13 cellular contexts compared by ENCODE assay signal in the genomic region with DNA sequence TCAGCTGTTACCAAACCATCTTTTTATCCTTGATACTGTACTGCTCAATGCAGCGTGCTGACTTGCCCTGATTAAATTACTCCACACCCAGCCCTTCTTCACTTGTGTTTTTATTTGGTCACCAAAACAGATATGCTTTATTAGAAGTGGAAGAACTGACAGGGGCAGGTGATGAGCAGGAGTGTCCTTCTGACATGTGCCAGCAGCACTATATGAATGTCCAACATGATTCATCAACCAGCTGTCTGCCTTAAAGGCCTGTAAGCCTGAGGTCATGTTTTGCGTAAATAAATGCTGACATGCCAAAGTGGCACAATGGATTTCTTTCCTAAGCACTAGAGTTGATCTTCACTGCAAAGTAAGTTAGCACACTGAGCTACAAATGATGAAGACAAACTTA. TPM values are rescaled to one million over a fixed set of nuclear protein-coding genes. Genes with fewer than 3 reads are reported as not detected.
DNase-seq lines count a peak whose midpoint lies in the region; ATAC-seq, FAIRE-seq and TF ChIP-seq lines count a peak whose summit lies in the region.
"Had no signal": no experiment of that assay in that cellular context is flagged by ENCODE, and none has a peak within 500 bp of the region (broad histone marks: within the 10 kb centered on the region; RNA-seq: fewer than 3 reads in every experiment).

No MANE protein-coding gene starts in this region.

- H3K27me3 ChIP-seq in bronchial epithelial cell (ENCODE audit: control insufficient read depth, insufficient read depth, low read length) (no peaks in the 10 kb centered on the region), mesenchymal stem cell (ENCODE audit: control insufficient read depth in 1 of 2, insufficient read depth in 1 of 2, low read length in 2 of 2) (peaks cover 0 to 5% of the 10 kb centered on the region in 2 experiments), A673 (replicated peaks; ENCODE audit: insufficient read depth, low read depth, low read length, poor library complexity) (no peaks in the 10 kb centered on the region)

- WGBS in mesenchymal stem cell = 20% methylated on average over 1 of the region's 2 CpGs

- no peak overlapping the region for H4K91ac ChIP-seq in mesenchymal stem cell (ENCODE audit: low read length)

- no peak for TF ChIP-seq CTCF in bronchial epithelial cell (IDR thresholded peaks at IDR 0.05; ENCODE audit: insufficient read depth, low read length, severe bottlenecking)
- TF ChIP-seq CTCF in A673 (conservative IDR thresholded peaks at IDR 0.05; ENCODE audit: low read depth, low read length) = no peak

- no peak overlapping the region for H3K18ac ChIP-seq in mesenchymal stem cell (ENCODE audit: low read depth in 1 of 2, low read length in 2 of 2)

- H3K23ac ChIP-seq in mesenchymal stem cell (ENCODE audit: low read length in 2 of 2) = no peak overlapping the region

- H2BK15ac ChIP-seq in mesenchymal stem cell (ENCODE audit: low read depth, poor library complexity, severe bottlenecking) = no peak overlapping the region

- POLR2A ChIA-PET in A673 (lab: Charles Lee; ENCODE audit: low non-redundant PET) = no interaction called here

- H3K4me1 ChIP-seq in mesenchymal stem cell (ENCODE audit: control insufficient read depth, insufficient read depth, low read depth, low read length) = no peaks in the 10 kb centered on the region
- no peaks in the 10 kb centered on the region for H3K4me1 ChIP-seq in A673 (ENCODE audit: insufficient read depth, low read length, poor library complexity, severe bottlenecking)

- H3K36me3 ChIP-seq in bronchial epithelial cell (ENCODE audit: control insufficient read depth, insufficient read depth, low read length) = no peaks in the 10 kb centered on the region
- H3K36me3 ChIP-seq in mesenchymal stem cell (ENCODE audit: control insufficient read depth in 1 of 2, insufficient read depth in 2 of 2, low read depth in 1 of 2, low read length in 2 of 2) = peaks cover 0 to 3% of the 10 kb centered on the region in 2 experiments
- H3K36me3 ChIP-seq in A673 (ENCODE audit: insufficient read depth, low read length, poor library complexity, severe bottlenecking) = no peaks in the 10 kb centered on the region

- DNase-seq in EL = peak; percentile 61
- peak; percentile 62 for DNase-seq in NCI-H2196 (lab: John Stamatoyannopoulos, UW; ENCODE audit: unreplicated experiment)
- peak; percentile 78 for DNase-seq in bronchial epithelial cell (ENCODE audit: low read depth)
- peak; percentile 80 for DNase-seq in mesenchymal stem cell
- DNase-seq in CD1c-positive myeloid dendritic cell (ENCODE audit: extremely low spot score) = no peak
- no peak for DNase-seq in A673 (ENCODE audit: low spot score)
- DNase-seq: activated CD4-positive, CD25-positive, alpha-beta regulatory T cell; natural killer cell had no signal

- H2AK5ac ChIP-seq in mesenchymal stem cell (ENCODE audit: low read length, severe bottlenecking) = no peak overlapping the region

- CTCF ChIA-PET in A673 (lab: Charles Lee) = no interaction called here

- no peak overlapping the region for H3K27ac ChIP-seq in mesenchymal stem cell (ENCODE audit: low read length, poor library complexity, severe bottlenecking)
- no peak overlapping the region for H3K27ac ChIP-seq in A673 (ENCODE audit: low read depth, low read length, poor library complexity, severe bottlenecking)
- H3K27ac ChIP-seq: KMS-11 had no signal

- intact Hi-C loops in A673 (cut with micrococcal nuclease; ENCODE audit: unreplicated experiment) = no loop called here

- H4K8ac ChIP-seq in mesenchymal stem cell (ENCODE audit: low read length) = no peak overlapping the region

- H3K4me2 ChIP-seq in mesenchymal stem cell (ENCODE audit: low read length, poor library complexity, severe bottlenecking) = no peak overlapping the region
- H3K4me2 ChIP-seq: KMS-11 had no signal

- H2BK5ac ChIP-seq in mesenchymal stem cell (ENCODE audit: low read depth, low read length, poor library complexity, severe bottlenecking) = no peak overlapping the region

- no peaks in the 10 kb centered on the region for H3K79me1 ChIP-seq in mesenchymal stem cell (replicated peaks; ENCODE audit: low read length, poor library complexity, severe bottlenecking)

- no peak overlapping the region for H2AFZ ChIP-seq in mesenchymal stem cell (ENCODE audit: low read depth, low read length)

- H3K9me3 ChIP-seq in mesenchymal stem cell (ENCODE audit: control insufficient read depth, low read length) (no peaks in the 10 kb centered on the region), A673 (ENCODE audit: low read depth, low read length, poor library complexity, severe bottlenecking) (no peaks in the 10 kb centered on the region)

- H3K14ac ChIP-seq in mesenchymal stem cell (ENCODE audit: low read length in 2 of 2) = peak overlapping the region in 1 of 2 experiments; percentile 44

- no TSS peak for BruUV-seq in A673 (replicated peaks; lab: Mats Ljungman, UMichigan)

- FAIRE-seq in bronchial epithelial cell (lab: Jason Lieb, UNC) = peak; percentile 89
- FAIRE-seq: D721Med had no signal

- H3K4ac ChIP-seq in mesenchymal stem cell (ENCODE audit: low read depth in 1 of 2, low read length in 2 of 2) = no peak overlapping the region

- no peak overlapping the region for H3K4me3 ChIP-seq in bronchial epithelial cell (ENCODE audit: low read depth, low read length)
- H3K4me3 ChIP-seq in mesenchymal stem cell (ENCODE audit: insufficient read depth in 1 of 2, low read depth in 1 of 2, low read length in 2 of 2) = no peak overlapping the region
- no peak overlapping the region for H3K4me3 ChIP-seq in A673 (ENCODE audit: low read depth, low read length, poor library complexity, severe bottlenecking)

- no peak overlapping the region for H2BK120ac ChIP-seq in mesenchymal stem cell (ENCODE audit: low read depth, low read length)

- H3K9ac ChIP-seq in mesenchymal stem cell (ENCODE audit: low read length) = no peak overlapping the region
- H3K9ac ChIP-seq: KMS-11 had no signal

- ATAC-seq in HG03439 (IDR thresholded peaks at IDR 0.05; ENCODE audit: unreplicated experiment) (no peak), GM18909 (IDR thresholded peaks at IDR 0.05; ENCODE audit: poor library complexity, unreplicated experiment) (no peak)
- ATAC-seq: natural killer cell; stimulated activated memory B cell treated with anti-CD40 and anti-IgM and Interleukin-4, amounts not matched to agents 10 μg/mL and 1 μg/mL and 100 μg/mL, for 72 hours had no signal

- H2BK12ac ChIP-seq in mesenchymal stem cell (ENCODE audit: low read length in 2 of 2) = no peak overlapping the region

RNA-seq across cellular contexts. Expression of gene POPDC3, which starts 15.4 kb away (rescaled TPM):
- total RNA-seq in bronchial epithelial cell (1.4 and 5.8 TPM in 2 replicates), A673 (2021) (0.62 and 1.4 TPM in 2 replicates)
- 15.1 TPM for polyA plus RNA-seq in mesenchymal stem cell (2013, experiment 1 of 2)
- polyA plus RNA-seq in mesenchymal stem cell (2013, experiment 2 of 2) = 15.4 TPM
- total RNA-seq: natural killer cell had no signal

Comparison
In these comparisons a context has a peak if more than half of its experiments do, and no peak if none do; other contexts are left out.
1. DNase-seq: peak in EL (single experiment), NCI-H2196 (single experiment), bronchial epithelial cell (single experiment) and mesenchymal stem cell (single experiment); none in CD1c-positive myeloid dendritic cell (single experiment) and A673 (single experiment).